ENCODE assay signal across 8 cellular contexts in the genomic region with DNA sequence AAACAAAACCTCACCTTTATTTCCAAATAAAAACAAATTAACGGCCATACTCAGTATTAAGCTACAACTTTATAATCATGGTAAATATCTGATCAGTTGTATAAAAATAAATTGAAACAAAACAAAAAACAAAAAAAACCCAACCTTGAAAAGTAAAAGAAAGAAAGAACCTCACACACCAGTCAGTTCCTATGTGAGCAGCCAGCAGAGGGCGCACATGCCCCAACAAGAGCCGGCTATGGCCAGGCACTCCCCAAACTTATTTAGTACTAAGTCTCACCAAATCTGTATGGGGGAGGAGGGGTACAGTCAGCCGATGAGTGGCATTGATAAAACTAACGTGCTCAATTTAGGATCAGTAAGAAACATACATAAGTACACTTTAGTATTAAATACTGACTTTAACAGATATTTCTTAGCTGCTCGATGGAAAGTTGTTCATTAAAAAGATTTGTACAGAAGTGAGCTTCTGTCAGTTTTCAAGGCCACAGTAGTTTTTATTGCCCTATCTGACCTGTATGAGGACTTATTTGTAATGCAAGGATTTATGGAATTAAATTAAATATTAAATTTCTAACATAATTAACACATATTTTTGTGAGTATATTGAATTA.
DNase-seq lines count a peak whose midpoint lies in the region; ATAC-seq, FAIRE-seq and TF ChIP-seq lines count a peak whose summit lies in the region.

No MANE protein-coding gene starts in this region.

- H3K27me3 ChIP-seq in ACC112 (ENCODE audit: insufficient read depth, low read length) = no peaks in the 10 kb centered on the region
- H3K27me3 ChIP-seq in WERI-Rb-1 (ENCODE audit: insufficient read depth, low read depth, severe bottlenecking) = no peaks in the 10 kb centered on the region
- H3K27me3 ChIP-seq in bronchial epithelial cell (ENCODE audit: control insufficient read depth, insufficient read depth, low read length) = no peaks in the 10 kb centered on the region
- H3K27me3 ChIP-seq in kidney epithelial cell (ENCODE audit: control insufficient read depth, insufficient read depth, low read length) = no peaks in the 10 kb centered on the region

- DNase-seq in NCI-H2107 treated with DMSO at 0.1 percent for 48 hours (lab: John Stamatoyannopoulos, UW; ENCODE audit: unreplicated experiment) (peak; percentile 89), WERI-Rb-1 (peak; percentile 85), bronchial epithelial cell (ENCODE audit: low read depth) (peak; percentile 66), kidney epithelial cell (ENCODE audit: low read depth) (no peak)
- peak; percentile 47 for DNase-seq in stimulated activated CD4-positive, alpha-beta T cell treated with anti-CD3 and anti-CD28 coated beads, Interleukin-2, amount 100 ng/mL, for 4 hours (ENCODE audit: low read depth)

- no peak overlapping the region for H3K27ac ChIP-seq in ACC112 (ENCODE audit: low read depth, low read length)
- no peak overlapping the region for H3K27ac ChIP-seq in WERI-Rb-1

- peak; percentile 88 for TF ChIP-seq CTCF in WERI-Rb-1 (IDR thresholded peaks at IDR 0.05; ENCODE audit: low read depth, low read length)
- peak; percentile 79 for TF ChIP-seq CTCF in bronchial epithelial cell (IDR thresholded peaks at IDR 0.05; ENCODE audit: insufficient read depth, low read length, severe bottlenecking)
- TF ChIP-seq CTCF in kidney epithelial cell (IDR thresholded peaks at IDR 0.05; ENCODE audit: insufficient read depth, low read length, poor library complexity, severe bottlenecking) = peak; percentile 86

- H3K79me2 ChIP-seq in ACC112 (ENCODE audit: control insufficient read depth, insufficient read depth, low read length, unreplicated experiment) = peaks cover 36% of the 10 kb centered on the region

- H2AFZ ChIP-seq in ACC112 (ENCODE audit: low read length, unreplicated experiment) = no peak overlapping the region

- H3K36me3 ChIP-seq in ACC112 (ENCODE audit: insufficient read depth, low read length) = no peaks in the 10 kb centered on the region
- H3K36me3 ChIP-seq in WERI-Rb-1 = no peaks in the 10 kb centered on the region
- no peaks in the 10 kb centered on the region for H3K36me3 ChIP-seq in bronchial epithelial cell (ENCODE audit: control insufficient read depth, insufficient read depth, low read length)
- H3K36me3 ChIP-seq in kidney epithelial cell (ENCODE audit: control insufficient read depth, insufficient read depth, low read length) = no peaks in the 10 kb centered on the region

- H3K4me3 ChIP-seq in ACC112 (ENCODE audit: low read depth, low read length) (0 out of 2 replicates have a peak overlapping the region, but pooled peaks have one; percentile 16), WERI-Rb-1 (ENCODE audit: low read depth, low read length) (no peak overlapping the region), bronchial epithelial cell (ENCODE audit: low read depth, low read length) (no peak overlapping the region), kidney epithelial cell (ENCODE audit: low read depth, low read length) (no peak overlapping the region)

- H3K4me1 ChIP-seq in ACC112 (ENCODE audit: control insufficient read depth, insufficient read depth, low read length, unreplicated experiment) = peaks cover 42% of the 10 kb centered on the region

- no peak for FAIRE-seq in bronchial epithelial cell (lab: Jason Lieb, UNC)

- no peaks in the 10 kb centered on the region for H3K9me3 ChIP-seq in WERI-Rb-1 (ENCODE audit: severe bottlenecking)

- ATAC-seq in GM18511 (IDR thresholded peaks at IDR 0.05; ENCODE audit: unreplicated experiment) (peak; percentile 87), HG03064 (IDR thresholded peaks at IDR 0.05; ENCODE audit: low read depth, unreplicated experiment) (peak; percentile 80)
